ENCODE assay signal across 30 cellular contexts in the genomic region with DNA sequence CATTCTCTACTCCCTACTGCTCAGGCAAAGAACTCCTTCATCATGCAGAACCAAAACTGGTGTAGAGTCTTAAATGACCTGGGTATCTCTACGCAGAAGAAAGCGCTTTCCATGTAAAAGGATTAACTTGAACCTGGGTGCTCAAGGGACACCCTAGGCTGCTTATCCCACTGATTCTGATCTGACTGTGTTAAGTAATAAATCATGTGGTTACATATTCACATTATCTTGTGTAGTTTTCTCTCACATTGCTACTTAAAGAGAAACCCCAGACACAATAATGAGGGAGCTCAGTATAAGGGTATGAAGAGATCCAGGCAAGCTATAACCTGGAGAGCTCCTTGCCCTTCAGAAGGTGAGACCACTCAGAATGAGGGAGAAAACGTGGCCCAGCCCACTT.
"Had no signal": no experiment of that assay in that cellular context is flagged by ENCODE, and none has a peak within 500 bp of the region (broad histone marks: within the 10 kb centered on the region; RNA-seq: fewer than 3 reads in every experiment).

No MANE protein-coding gene starts in this region.

- H3K4me3 ChIP-seq: adrenal gland, cardiac muscle cell, right atrium auricular region, spleen, suprapubic skin, upper lobe of left lung, vagina had no signal

- H3K9me3 ChIP-seq: adrenal gland, right atrium auricular region, spleen, suprapubic skin, upper lobe of left lung, vagina had no signal

- ATAC-seq: effector memory CD8-positive, alpha-beta T cell; left cardiac atrium; left ventricle myocardium superior had no signal

- H3K27me3 ChIP-seq: adrenal gland, cardiac muscle cell, right atrium auricular region, spleen, suprapubic skin, upper lobe of left lung had no signal

- H3K36me3 ChIP-seq: adrenal gland, cardiac muscle cell, right atrium auricular region, spleen, suprapubic skin, upper lobe of left lung, vagina had no signal

- H3K27ac ChIP-seq: cardiac muscle cell, parathyroid adenoma, right atrium auricular region, suprapubic skin, upper lobe of left lung, vagina had no signal

- H3K9ac ChIP-seq: parathyroid adenoma had no signal

- DNase-seq: activated CD4-positive, alpha-beta memory T cell treated with anti-CD3 and anti-CD28 coated beads for 36 hours; activated CD4-positive, alpha-beta T cell treated with anti-CD3 and anti-CD28 coated beads, Interleukin-2, amount 10 ng/mL, durations not matched to agents 24 days and 14 days; activated CD4-positive, CD25-positive, alpha-beta regulatory T cell treated with anti-CD3 and anti-CD28 coated beads, Interleukin-2, amount 50 U/mL, for 72 hours; activated CD8-positive, alpha-beta memory T cell treated with anti-CD3 and anti-CD28 coated beads, Interleukin-2, amount 50 U/mL, for 4 hours; activated effector memory CD4-positive, alpha-beta T cell treated with anti-CD3 and anti-CD28 coated beads, Interleukin-2, amount 50 U/mL, for 16 hours; activated naive CD4-positive, alpha-beta T cell treated with anti-CD3 and anti-CD28 coated beads for 36 hours; activated naive CD8-positive, alpha-beta T cell treated with anti-CD3 and anti-CD28 coated beads for 36 hours; activated T-cell treated with anti-CD3 and anti-CD28 coated beads, Interleukin-2, amount 50 U/mL, for 1 hour; adrenal gland; aorta; cerebellar nuclear complex; cortex of kidney; effector memory CD8-positive, alpha-beta T cell; erythroblast; head of caudate nucleus; hippocampal formation; left cardiac atrium; left ventricle myocardium superior; mammary epithelial cell; naive B cell; nucleus accumbens; spleen; stimulated activated naive CD4-positive, alpha-beta T cell; T-helper 9 cell; upper lobe of left lung had no signal
